22 cellular contexts compared by ENCODE assay signal in the genomic region with DNA sequence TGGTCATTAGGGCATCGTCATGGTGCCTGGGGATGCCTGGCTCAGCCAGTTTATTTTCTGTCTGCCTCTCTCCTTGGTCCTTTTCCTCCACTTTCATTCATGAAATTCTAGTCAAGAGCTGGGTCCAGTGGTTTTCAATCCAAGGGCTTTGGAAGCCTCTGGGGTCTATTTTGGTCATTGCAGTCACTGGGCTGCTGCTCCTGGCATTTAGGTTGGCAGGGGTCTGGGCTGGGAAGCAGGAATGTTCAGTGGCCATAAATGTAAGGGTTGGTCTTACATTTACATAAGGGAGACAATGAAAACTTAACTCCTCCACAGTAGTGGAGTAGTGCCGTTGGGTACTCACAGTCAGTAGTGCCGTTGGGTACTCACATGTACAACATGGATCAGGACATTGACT.
"Had no signal": no experiment of that assay in that cellular context is flagged by ENCODE, and none has a peak within 500 bp of the region (broad histone marks: within the 10 kb centered on the region; RNA-seq: fewer than 3 reads in every experiment).

No MANE protein-coding gene starts in this region.

- H3K4me3 ChIP-seq: gastroesophageal sphincter, lung, ovary, tibial artery had no signal

- H3K36me3 ChIP-seq: ovary had no signal

- H3K9me3 Mint-ChIP-seq: activated T-cell treated with anti-CD3 and anti-CD28 coated beads, Interleukin-2, amount 50 U/mL, for 4 hours; activated T-helper 2 cell treated with anti-CD3 and anti-CD28 coated beads, Interferon-gamma antibody, Interleukin-2, Interleukin-4, amounts not matched to agents 10 μg/mL and 5 μg/mL and 100 μg/mL, durations not matched to agents 14 hours and 24 hours and 36 hours; endodermal cell; mesothelial cell of epicardium; natural killer cell treated with Interleukin-12 subunit alpha and Interleukin-12 subunit beta and Interleukin-15 and Interleukin-18, amount 100 ng/mL, for 72 hours; stimulated activated naive CD8-positive, alpha-beta T cell treated with anti-CD3 and anti-CD28 coated beads, Interleukin-15, Interleukin-2, amounts not matched to agents 100 ng/mL and 50 ng/mL, for 24 hours; T-cell had no signal

- H3K27me3 Mint-ChIP-seq: activated naive CD8-positive, alpha-beta T cell; natural killer cell treated with Interleukin-12 subunit alpha and Interleukin-12 subunit beta and Interleukin-15 and Interleukin-18, amount 100 ng/mL, for 72 hours; stimulated activated naive CD8-positive, alpha-beta T cell treated with anti-CD3 and anti-CD28 coated beads, Interleukin-15, Interleukin-2, amounts not matched to agents 100 ng/mL and 50 ng/mL, for 24 hours; T-cell had no signal

- H3K4me1 ChIP-seq: gastroesophageal sphincter, tibial artery had no signal

- FAIRE-seq: bronchial epithelial cell, keratinocyte had no signal

- H3K27ac Mint-ChIP-seq: activated naive CD8-positive, alpha-beta T cell; mesothelial cell of epicardium; natural killer cell treated with Interleukin-12 subunit alpha and Interleukin-12 subunit beta and Interleukin-15 and Interleukin-18, amount 100 ng/mL, for 72 hours; stimulated activated naive CD8-positive, alpha-beta T cell treated with anti-CD3 and anti-CD28 coated beads, Interleukin-15, Interleukin-2, amounts not matched to agents 100 ng/mL and 50 ng/mL, for 24 hours; T-cell had no signal

- H3K27ac ChIP-seq: epithelial cell of prostate, gastroesophageal sphincter, neutrophil, ovary, tibial artery had no signal

- H3K27me3 ChIP-seq: gastroesophageal sphincter, neutrophil, ovary, tibial artery had no signal

- ATAC-seq: activated T-cell treated with anti-CD3 and anti-CD28 coated beads, Interleukin-2, amount 50 U/mL, for 4 hours; gastroesophageal sphincter; natural killer cell treated with Interleukin-12 subunit alpha and Interleukin-12 subunit beta and Interleukin-15 and Interleukin-18, amount 100 ng/mL, for 72 hours; T-cell had no signal

- H3K9me3 ChIP-seq: gastroesophageal sphincter, neutrophil, ovary, tibial artery had no signal

- DNase-seq: activated CD4-positive, alpha-beta T cell treated with anti-CD3 and anti-CD28 coated beads for 1 hour; activated naive CD4-positive, alpha-beta T cell; activated T-cell treated with anti-CD3 and anti-CD28 coated beads, Interleukin-2, amount 50 U/mL, for 4 hours; amniotic stem cell; cerebellar nuclear complex; cortex of kidney; endodermal cell; ovary; stimulated activated CD4-positive, alpha-beta T cell treated with anti-CD3 and anti-CD28 coated beads, Interleukin-4, amount 100 ng/mL, for 24 hours; T-cell; tibial artery had no signal

- H3K4me3 Mint-ChIP-seq: activated naive CD8-positive, alpha-beta T cell; activated T-cell treated with anti-CD3 and anti-CD28 coated beads, Interleukin-2, amount 50 U/mL, for 4 hours; endodermal cell; mesothelial cell of epicardium; natural killer cell treated with Interleukin-12 subunit alpha and Interleukin-12 subunit beta and Interleukin-15 and Interleukin-18, amount 100 ng/mL, for 72 hours; stimulated activated naive CD8-positive, alpha-beta T cell treated with anti-CD3 and anti-CD28 coated beads, Interleukin-15, Interleukin-2, amounts not matched to agents 100 ng/mL and 50 ng/mL, for 24 hours; T-cell had no signal
